Comparison of ENCODE assay signal across 1 cellular context in the genomic region with DNA sequence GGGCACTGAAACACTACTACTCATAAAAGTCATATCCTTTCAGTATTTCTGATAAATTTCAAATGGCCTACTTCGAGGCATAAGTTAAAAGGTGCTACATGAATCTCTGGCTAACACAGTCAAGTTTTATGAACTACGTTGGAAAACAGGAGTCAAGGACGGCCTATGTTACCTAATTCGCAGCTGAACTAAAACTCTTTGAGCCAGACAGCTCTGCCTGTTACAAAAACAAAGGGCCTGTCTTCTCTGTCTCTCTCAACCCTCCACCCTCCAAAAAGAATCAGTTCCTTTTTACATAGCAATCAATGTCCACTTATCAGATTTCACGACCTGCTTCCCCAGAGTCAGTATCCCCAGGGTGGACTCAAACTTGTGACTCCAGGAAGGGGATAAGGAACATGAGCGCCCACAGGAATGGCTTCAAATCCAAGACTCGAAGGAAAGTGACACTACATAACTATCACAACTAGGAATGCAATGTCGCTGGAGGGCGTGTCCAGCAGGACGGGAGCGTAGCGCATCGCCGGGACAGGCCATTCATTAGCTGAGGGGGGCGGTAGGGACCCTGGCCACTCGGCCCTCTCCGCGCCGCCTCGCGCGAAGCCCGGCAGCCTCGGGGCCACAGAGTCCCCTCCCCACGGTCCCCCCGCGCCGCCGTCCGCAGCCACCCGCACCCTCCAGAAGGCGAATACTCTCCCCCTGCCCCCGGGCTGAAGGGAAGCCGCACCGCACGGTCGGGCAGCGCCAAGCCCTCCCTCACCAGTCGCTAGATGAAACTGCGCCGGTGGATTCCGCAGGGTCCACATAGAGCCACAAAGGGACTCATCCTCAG.
TF ChIP-seq lines count a peak whose summit lies in the region.

No MANE protein-coding gene starts in this region.

TF ChIP-seq in HepG2, 621 proteins besides CTCF, POLR2A, EP300 and RAD21 (continues in another document):
- TF ChIP-seq ZNF777 (CRISPR knock-in tag; IDR thresholded peaks at IDR 0.05) (no peak), TOE1 (CRISPR knock-in tag; IDR thresholded peaks at IDR 0.05) (no peak), TCF7L2 (IDR thresholded peaks at IDR 0.05; ENCODE audit: low read depth, low read length) (no peak), ZNF510 (CRISPR knock-in tag; IDR thresholded peaks at IDR 0.05; ENCODE audit: low read depth) (no peak; the same call in 1 of the 2 replicates), ZIK1 (CRISPR knock-in tag; IDR thresholded peaks at IDR 0.05; ENCODE audit: borderline replicate concordance, low read depth) (0 out of 2 replicates have a peak, but pooled peaks have one; percentile 32), ZNF776 (CRISPR knock-in tag; IDR thresholded peaks at IDR 0.05) (peak; percentile 46; the same call in 1 of the 2 replicates), ETV5 (CRISPR knock-in tag; IDR thresholded peaks at IDR 0.05; ENCODE audit: borderline replicate concordance) (no peak), MATR3 (CRISPR knock-in tag; IDR thresholded peaks at IDR 0.05) (no peak), ZNF225 (CRISPR knock-in tag; IDR thresholded peaks at IDR 0.05) (no peak), ZNF616 (CRISPR knock-in tag; IDR thresholded peaks at IDR 0.05; ENCODE audit: low read depth) (no peak), MZF1 (CRISPR knock-in tag; IDR thresholded peaks at IDR 0.05; ENCODE audit: borderline replicate concordance) (no peak), RORA (CRISPR knock-in tag; IDR thresholded peaks at IDR 0.05) (no peak), CBX2 (IDR thresholded peaks at IDR 0.05; ENCODE audit: low read depth, low read length) (no peak), CBX2 (CRISPR knock-in tag; IDR thresholded peaks at IDR 0.05; ENCODE audit: low read depth) (no peak), CENPT (CRISPR knock-in tag; IDR thresholded peaks at IDR 0.05; ENCODE audit: low read depth) (no peak), SMAD3 (CRISPR knock-in tag; IDR thresholded peaks at IDR 0.05) (no peak; the same call in 1 of the 2 replicates), ZNF737 (CRISPR knock-in tag; IDR thresholded peaks at IDR 0.05; ENCODE audit: borderline replicate concordance) (no peak), U2AF2 (IDR thresholded peaks at IDR 0.05; ENCODE audit: low read depth, low read length) (no peak), JDP2 (CRISPR knock-in tag; IDR thresholded peaks at IDR 0.05; ENCODE audit: borderline replicate concordance) (no peak), ZNF30 (CRISPR knock-in tag; IDR thresholded peaks at IDR 0.05) (peak; percentile 58; the same call in 1 of the 2 replicates), ZMAT3 (CRISPR knock-in tag; conservative IDR thresholded peaks at IDR 0.05) (no peak), ASH2L (IDR thresholded peaks at IDR 0.05; ENCODE audit: insufficient read length, low read depth, low read length) (peak; percentile 64), REXO4 (CRISPR knock-in tag; IDR thresholded peaks at IDR 0.05; ENCODE audit: borderline replicate concordance) (no peak), PHF21A (CRISPR knock-in tag; IDR thresholded peaks at IDR 0.05) (no peak), KDM4B (CRISPR knock-in tag; IDR thresholded peaks at IDR 0.05) (no peak), ZNF556 (CRISPR knock-in tag; IDR thresholded peaks at IDR 0.05; ENCODE audit: borderline replicate concordance) (no peak), ZNF782 (CRISPR knock-in tag; IDR thresholded peaks at IDR 0.05; ENCODE audit: borderline replicate concordance) (no peak)
- TF ChIP-seq, protein P1, sequence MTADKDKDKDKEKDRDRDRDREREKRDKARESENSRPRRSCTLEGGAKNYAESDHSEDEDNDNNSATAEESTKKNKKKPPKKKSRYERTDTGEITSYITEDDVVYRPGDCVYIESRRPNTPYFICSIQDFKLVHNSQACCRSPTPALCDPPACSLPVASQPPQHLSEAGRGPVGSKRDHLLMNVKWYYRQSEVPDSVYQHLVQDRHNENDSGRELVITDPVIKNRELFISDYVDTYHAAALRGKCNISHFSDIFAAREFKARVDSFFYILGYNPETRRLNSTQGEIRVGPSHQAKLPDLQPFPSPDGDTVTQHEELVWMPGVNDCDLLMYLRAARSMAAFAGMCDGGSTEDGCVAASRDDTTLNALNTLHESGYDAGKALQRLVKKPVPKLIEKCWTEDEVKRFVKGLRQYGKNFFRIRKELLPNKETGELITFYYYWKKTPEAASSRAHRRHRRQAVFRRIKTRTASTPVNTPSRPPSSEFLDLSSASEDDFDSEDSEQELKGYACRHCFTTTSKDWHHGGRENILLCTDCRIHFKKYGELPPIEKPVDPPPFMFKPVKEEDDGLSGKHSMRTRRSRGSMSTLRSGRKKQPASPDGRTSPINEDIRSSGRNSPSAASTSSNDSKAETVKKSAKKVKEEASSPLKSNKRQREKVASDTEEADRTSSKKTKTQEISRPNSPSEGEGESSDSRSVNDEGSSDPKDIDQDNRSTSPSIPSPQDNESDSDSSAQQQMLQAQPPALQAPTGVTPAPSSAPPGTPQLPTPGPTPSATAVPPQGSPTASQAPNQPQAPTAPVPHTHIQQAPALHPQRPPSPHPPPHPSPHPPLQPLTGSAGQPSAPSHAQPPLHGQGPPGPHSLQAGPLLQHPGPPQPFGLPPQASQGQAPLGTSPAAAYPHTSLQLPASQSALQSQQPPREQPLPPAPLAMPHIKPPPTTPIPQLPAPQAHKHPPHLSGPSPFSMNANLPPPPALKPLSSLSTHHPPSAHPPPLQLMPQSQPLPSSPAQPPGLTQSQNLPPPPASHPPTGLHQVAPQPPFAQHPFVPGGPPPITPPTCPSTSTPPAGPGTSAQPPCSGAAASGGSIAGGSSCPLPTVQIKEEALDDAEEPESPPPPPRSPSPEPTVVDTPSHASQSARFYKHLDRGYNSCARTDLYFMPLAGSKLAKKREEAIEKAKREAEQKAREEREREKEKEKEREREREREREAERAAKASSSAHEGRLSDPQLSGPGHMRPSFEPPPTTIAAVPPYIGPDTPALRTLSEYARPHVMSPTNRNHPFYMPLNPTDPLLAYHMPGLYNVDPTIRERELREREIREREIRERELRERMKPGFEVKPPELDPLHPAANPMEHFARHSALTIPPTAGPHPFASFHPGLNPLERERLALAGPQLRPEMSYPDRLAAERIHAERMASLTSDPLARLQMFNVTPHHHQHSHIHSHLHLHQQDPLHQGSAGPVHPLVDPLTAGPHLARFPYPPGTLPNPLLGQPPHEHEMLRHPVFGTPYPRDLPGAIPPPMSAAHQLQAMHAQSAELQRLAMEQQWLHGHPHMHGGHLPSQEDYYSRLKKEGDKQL (CRISPR knock-in tag; IDR thresholded peaks at IDR 0.05; ENCODE audit: low read depth) = no peak
- TF ChIP-seq, protein P2, sequence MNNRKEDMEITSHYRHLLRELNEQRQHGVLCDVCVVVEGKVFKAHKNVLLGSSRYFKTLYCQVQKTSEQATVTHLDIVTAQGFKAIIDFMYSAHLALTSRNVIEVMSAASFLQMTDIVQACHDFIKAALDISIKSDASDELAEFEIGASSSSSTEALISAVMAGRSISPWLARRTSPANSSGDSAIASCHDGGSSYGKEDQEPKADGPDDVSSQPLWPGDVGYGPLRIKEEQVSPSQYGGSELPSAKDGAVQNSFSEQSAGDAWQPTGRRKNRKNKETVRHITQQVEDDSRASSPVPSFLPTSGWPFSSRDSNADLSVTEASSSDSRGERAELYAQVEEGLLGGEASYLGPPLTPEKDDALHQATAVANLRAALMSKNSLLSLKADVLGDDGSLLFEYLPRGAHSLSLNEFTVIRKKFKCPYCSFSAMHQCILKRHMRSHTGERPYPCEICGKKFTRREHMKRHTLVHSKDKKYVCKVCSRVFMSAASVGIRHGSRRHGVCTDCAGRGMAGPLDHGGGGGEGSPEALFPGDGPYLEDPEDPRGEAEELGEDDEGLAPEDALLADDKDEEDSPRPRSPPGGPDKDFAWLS (CRISPR knock-in tag; IDR thresholded peaks at IDR 0.05; ENCODE audit: borderline replicate concordance) = no peak
- TF ChIP-seq, protein P3, sequence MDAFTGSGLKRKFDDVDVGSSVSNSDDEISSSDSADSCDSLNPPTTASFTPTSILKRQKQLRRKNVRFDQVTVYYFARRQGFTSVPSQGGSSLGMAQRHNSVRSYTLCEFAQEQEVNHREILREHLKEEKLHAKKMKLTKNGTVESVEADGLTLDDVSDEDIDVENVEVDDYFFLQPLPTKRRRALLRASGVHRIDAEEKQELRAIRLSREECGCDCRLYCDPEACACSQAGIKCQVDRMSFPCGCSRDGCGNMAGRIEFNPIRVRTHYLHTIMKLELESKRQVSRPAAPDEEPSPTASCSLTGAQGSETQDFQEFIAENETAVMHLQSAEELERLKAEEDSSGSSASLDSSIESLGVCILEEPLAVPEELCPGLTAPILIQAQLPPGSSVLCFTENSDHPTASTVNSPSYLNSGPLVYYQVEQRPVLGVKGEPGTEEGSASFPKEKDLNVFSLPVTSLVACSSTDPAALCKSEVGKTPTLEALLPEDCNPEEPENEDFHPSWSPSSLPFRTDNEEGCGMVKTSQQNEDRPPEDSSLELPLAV (CRISPR knock-in tag; conservative IDR thresholded peaks at IDR 0.05; ENCODE audit: low read depth) = no peak
- TF ChIP-seq, protein P4, sequence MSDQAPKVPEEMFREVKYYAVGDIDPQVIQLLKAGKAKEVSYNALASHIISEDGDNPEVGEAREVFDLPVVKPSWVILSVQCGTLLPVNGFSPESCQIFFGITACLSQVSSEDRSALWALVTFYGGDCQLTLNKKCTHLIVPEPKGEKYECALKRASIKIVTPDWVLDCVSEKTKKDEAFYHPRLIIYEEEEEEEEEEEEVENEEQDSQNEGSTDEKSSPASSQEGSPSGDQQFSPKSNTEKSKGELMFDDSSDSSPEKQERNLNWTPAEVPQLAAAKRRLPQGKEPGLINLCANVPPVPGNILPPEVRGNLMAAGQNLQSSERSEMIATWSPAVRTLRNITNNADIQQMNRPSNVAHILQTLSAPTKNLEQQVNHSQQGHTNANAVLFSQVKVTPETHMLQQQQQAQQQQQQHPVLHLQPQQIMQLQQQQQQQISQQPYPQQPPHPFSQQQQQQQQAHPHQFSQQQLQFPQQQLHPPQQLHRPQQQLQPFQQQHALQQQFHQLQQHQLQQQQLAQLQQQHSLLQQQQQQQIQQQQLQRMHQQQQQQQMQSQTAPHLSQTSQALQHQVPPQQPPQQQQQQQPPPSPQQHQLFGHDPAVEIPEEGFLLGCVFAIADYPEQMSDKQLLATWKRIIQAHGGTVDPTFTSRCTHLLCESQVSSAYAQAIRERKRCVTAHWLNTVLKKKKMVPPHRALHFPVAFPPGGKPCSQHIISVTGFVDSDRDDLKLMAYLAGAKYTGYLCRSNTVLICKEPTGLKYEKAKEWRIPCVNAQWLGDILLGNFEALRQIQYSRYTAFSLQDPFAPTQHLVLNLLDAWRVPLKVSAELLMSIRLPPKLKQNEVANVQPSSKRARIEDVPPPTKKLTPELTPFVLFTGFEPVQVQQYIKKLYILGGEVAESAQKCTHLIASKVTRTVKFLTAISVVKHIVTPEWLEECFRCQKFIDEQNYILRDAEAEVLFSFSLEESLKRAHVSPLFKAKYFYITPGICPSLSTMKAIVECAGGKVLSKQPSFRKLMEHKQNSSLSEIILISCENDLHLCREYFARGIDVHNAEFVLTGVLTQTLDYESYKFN (CRISPR knock-in tag; conservative IDR thresholded peaks at IDR 0.05) = no peak
- TF ChIP-seq, protein P5, sequence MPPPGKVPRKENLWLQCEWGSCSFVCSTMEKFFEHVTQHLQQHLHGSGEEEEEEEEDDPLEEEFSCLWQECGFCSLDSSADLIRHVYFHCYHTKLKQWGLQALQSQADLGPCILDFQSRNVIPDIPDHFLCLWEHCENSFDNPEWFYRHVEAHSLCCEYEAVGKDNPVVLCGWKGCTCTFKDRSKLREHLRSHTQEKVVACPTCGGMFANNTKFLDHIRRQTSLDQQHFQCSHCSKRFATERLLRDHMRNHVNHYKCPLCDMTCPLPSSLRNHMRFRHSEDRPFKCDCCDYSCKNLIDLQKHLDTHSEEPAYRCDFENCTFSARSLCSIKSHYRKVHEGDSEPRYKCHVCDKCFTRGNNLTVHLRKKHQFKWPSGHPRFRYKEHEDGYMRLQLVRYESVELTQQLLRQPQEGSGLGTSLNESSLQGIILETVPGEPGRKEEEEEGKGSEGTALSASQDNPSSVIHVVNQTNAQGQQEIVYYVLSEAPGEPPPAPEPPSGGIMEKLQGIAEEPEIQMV (CRISPR knock-in tag; IDR thresholded peaks at IDR 0.05; ENCODE audit: low read depth) = no peak
- TF ChIP-seq, protein P6, sequence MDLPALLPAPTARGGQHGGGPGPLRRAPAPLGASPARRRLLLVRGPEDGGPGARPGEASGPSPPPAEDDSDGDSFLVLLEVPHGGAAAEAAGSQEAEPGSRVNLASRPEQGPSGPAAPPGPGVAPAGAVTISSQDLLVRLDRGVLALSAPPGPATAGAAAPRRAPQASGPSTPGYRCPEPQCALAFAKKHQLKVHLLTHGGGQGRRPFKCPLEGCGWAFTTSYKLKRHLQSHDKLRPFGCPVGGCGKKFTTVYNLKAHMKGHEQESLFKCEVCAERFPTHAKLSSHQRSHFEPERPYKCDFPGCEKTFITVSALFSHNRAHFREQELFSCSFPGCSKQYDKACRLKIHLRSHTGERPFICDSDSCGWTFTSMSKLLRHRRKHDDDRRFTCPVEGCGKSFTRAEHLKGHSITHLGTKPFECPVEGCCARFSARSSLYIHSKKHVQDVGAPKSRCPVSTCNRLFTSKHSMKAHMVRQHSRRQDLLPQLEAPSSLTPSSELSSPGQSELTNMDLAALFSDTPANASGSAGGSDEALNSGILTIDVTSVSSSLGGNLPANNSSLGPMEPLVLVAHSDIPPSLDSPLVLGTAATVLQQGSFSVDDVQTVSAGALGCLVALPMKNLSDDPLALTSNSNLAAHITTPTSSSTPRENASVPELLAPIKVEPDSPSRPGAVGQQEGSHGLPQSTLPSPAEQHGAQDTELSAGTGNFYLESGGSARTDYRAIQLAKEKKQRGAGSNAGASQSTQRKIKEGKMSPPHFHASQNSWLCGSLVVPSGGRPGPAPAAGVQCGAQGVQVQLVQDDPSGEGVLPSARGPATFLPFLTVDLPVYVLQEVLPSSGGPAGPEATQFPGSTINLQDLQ (CRISPR knock-in tag; IDR thresholded peaks at IDR 0.05) = no peak
- TF ChIP-seq, protein P7, sequence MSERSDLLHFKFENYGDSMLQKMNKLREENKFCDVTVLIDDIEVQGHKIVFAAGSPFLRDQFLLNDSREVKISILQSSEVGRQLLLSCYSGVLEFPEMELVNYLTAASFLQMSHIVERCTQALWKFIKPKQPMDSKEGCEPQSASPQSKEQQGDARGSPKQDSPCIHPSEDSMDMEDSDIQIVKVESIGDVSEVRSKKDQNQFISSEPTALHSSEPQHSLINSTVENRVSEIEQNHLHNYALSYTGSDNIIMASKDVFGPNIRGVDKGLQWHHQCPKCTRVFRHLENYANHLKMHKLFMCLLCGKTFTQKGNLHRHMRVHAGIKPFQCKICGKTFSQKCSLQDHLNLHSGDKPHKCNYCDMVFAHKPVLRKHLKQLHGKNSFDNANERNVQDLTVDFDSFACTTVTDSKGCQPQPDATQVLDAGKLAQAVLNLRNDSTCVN (CRISPR knock-in tag; IDR thresholded peaks at IDR 0.05; ENCODE audit: borderline replicate concordance) = no peak
- TF ChIP-seq, protein P8, sequence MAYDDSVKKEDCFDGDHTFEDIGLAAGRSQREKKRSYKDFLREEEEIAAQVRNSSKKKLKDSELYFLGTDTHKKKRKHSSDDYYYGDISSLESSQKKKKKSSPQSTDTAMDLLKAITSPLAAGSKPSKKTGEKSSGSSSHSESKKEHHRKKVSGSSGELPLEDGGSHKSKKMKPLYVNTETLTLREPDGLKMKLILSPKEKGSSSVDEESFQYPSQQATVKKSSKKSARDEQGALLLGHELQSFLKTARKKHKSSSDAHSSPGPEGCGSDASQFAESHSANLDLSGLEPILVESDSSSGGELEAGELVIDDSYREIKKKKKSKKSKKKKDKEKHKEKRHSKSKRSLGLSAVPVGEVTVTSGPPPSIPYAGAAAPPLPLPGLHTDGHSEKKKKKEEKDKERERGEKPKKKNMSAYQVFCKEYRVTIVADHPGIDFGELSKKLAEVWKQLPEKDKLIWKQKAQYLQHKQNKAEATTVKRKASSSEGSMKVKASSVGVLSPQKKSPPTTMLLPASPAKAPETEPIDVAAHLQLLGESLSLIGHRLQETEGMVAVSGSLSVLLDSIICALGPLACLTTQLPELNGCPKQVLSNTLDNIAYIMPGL (CRISPR knock-in tag; IDR thresholded peaks at IDR 0.05; ENCODE audit: borderline replicate concordance in 1 of 2, low read depth in 1 of 2) = no peak; a peak in 1 of 4 replicates
